Comparison of ENCODE assay signal across 14 cellular contexts in the genomic region with DNA sequence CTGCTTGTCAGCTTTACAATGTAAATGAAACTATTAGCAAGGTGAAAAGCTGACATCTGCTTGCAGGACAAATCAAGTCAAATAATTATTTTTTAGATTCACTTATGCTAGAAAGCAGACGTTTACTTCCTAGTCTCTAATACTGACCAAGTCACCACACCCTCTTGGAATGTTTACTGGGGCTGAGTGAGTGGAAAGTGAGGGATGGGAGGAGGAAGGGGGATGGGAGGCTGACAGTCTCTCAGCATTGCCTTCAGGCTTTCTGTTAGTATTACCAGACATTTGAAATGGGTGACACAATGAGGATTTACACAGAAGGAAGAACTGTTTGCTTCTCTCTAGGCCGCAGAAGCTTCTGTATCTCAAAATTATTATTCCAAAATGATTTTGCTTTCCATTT.
DNase-seq lines count a peak whose midpoint lies in the region; ATAC-seq and TF ChIP-seq lines count a peak whose summit lies in the region.
"Had no signal": no experiment of that assay in that cellular context is flagged by ENCODE, and none has a peak within 500 bp of the region (broad histone marks: within the 10 kb centered on the region; RNA-seq: fewer than 3 reads in every experiment).

No MANE protein-coding gene starts in this region.

- H3K4me3 Mint-ChIP-seq in GM23338 (no peak overlapping the region), osteocyte (ENCODE audit: unreplicated experiment) (no peak overlapping the region)
- H3K4me3 Mint-ChIP-seq: activated T-helper 17 cell treated with anti-CD3 and anti-CD28 coated beads, Interleukin-2, amount 50 U/mL, for 72 hours; CD8-positive, alpha-beta T cell had no signal

- peak; percentile 80 for ATAC-seq in GM23338
- ATAC-seq in GM21737 (IDR thresholded peaks at IDR 0.05; ENCODE audit: unreplicated experiment): no peak
- ATAC-seq: activated CD4-positive, CD25-positive, alpha-beta regulatory T cell treated with anti-CD3 and anti-CD28 coated beads, Interleukin-2, amount 50 U/mL, for 24 hours; activated T-helper 17 cell treated with anti-CD3 and anti-CD28 coated beads, Interleukin-2, amount 50 U/mL, for 72 hours; CD8-positive, alpha-beta T cell had no signal

- peak overlapping the region; percentile 80 for H3K27ac ChIP-seq in GM23338 (ENCODE audit: low read depth)
- no peak overlapping the region for H3K27ac ChIP-seq in fibroblast of lung (ENCODE audit: insufficient read depth, low read length)
- H3K27ac ChIP-seq: left ventricle myocardium inferior, transverse colon had no signal

- DNase-seq in GM23338 (ENCODE audit: low spot score) (peak; percentile 64), NCI-H69 (lab: John Stamatoyannopoulos, UW) (peak; percentile 94), fibroblast of lung (ENCODE audit: low read depth in 2 of 2) (peak; percentile 20 to 54), osteocyte (ENCODE audit: extremely low spot score, unreplicated experiment) (no peak), GF-D8 (lab: John Stamatoyannopoulos, UW) (no peak), Kasumi-1 (lab: John Stamatoyannopoulos, UW) (no peak), cardiac septum (ENCODE audit: low spot score) (no peak)
- DNase-seq: CD8-positive, alpha-beta T cell; left ventricle myocardium inferior; NCI-H187; transverse colon had no signal

- TF ChIP-seq CTCF in GM23338 (conservative IDR thresholded peaks at IDR 0.05; ENCODE audit: low read depth in 2 of 2) (no peak), fibroblast of lung (conservative IDR thresholded peaks at IDR 0.05 in 1 of 2, IDR thresholded peaks at IDR 0.05 in 1 of 2; ENCODE audit: low read depth in 1 of 2, low read length in 2 of 2) (no peak), osteocyte (IDR thresholded peaks at IDR 0.05) (no peak)

- H3K27me3 ChIP-seq in GM23338 (ENCODE audit: insufficient read depth): no peaks in the 10 kb centered on the region
- H3K27me3 ChIP-seq in fibroblast of lung (ENCODE audit: control insufficient read depth, insufficient read depth, low read length): no peaks in the 10 kb centered on the region
- H3K27me3 ChIP-seq: transverse colon had no signal

- H4K20me1 ChIP-seq in GM23338 (replicated peaks; ENCODE audit: insufficient read depth): no peaks in the 10 kb centered on the region
- H4K20me1 ChIP-seq in fibroblast of lung (ENCODE audit: control insufficient read depth, extremely low read depth, insufficient read depth, low read length): no peaks in the 10 kb centered on the region

- no peak overlapping the region for H3K9ac ChIP-seq in fibroblast of lung (ENCODE audit: insufficient read depth, low read length)

- peaks cover 19% of the 10 kb centered on the region for H3K27me3 Mint-ChIP-seq in GM23338 (ENCODE audit: insufficient read depth, low read depth, poor library complexity)
- no peaks in the 10 kb centered on the region for H3K27me3 Mint-ChIP-seq in osteocyte (ENCODE audit: unreplicated experiment)
- H3K27me3 Mint-ChIP-seq: activated T-helper 17 cell treated with anti-CD3 and anti-CD28 coated beads, Interleukin-2, amount 50 U/mL, for 72 hours had no signal

- intact Hi-C loops in cardiac septum (cut with DNase I): no loop called here

- H3K9me3 Mint-ChIP-seq in GM23338 (peaks cover 48% of the 10 kb centered on the region), osteocyte (ENCODE audit: unreplicated experiment) (peaks cover 7% of the 10 kb centered on the region)
- H3K9me3 Mint-ChIP-seq: CD8-positive, alpha-beta T cell had no signal

- H3K9me2 ChIP-seq in GM23338 (ENCODE audit: insufficient read depth): no peaks in the 10 kb centered on the region

- no peaks in the 10 kb centered on the region for H3K9me3 ChIP-seq in fibroblast of lung (ENCODE audit: control insufficient read depth, insufficient read depth, low read depth, low read length)
- H3K9me3 ChIP-seq: transverse colon had no signal

- peak overlapping the region; percentile 24; the same call in 1 of the 2 replicates for H3K27ac Mint-ChIP-seq in GM23338
- H3K27ac Mint-ChIP-seq in osteocyte (ENCODE audit: unreplicated experiment): peak overlapping the region; percentile 84
- H3K27ac Mint-ChIP-seq: activated T-helper 17 cell treated with anti-CD3 and anti-CD28 coated beads, Interleukin-2, amount 50 U/mL, for 72 hours; CD8-positive, alpha-beta T cell had no signal

- peaks cover 14% of the 10 kb centered on the region for H3F3A ChIP-seq in GM23338 (replicated peaks; ENCODE audit: low read depth)

- H3K4me3 ChIP-seq in GM23338 (no peak overlapping the region), fibroblast of lung (replicated peaks in 1 of 4; ENCODE audit: control extremely low read depth in 1 of 4, insufficient read depth in 1 of 4, low read depth in 3 of 4, low read length in 4 of 4) (no peak overlapping the region)
- H3K4me3 ChIP-seq: left ventricle myocardium inferior, transverse colon had no signal

- H3K36me3 ChIP-seq in GM23338 (ENCODE audit: insufficient read depth): no peaks in the 10 kb centered on the region
- no peaks in the 10 kb centered on the region for H3K36me3 ChIP-seq in fibroblast of lung (ENCODE audit: control insufficient read depth, insufficient read depth, low read length)
- H3K36me3 ChIP-seq: left ventricle myocardium inferior, transverse colon had no signal

- peaks cover 36% of the 10 kb centered on the region for H3K4me1 Mint-ChIP-seq in GM23338
- H3K4me1 Mint-ChIP-seq in osteocyte (ENCODE audit: unreplicated experiment): peaks cover 26% of the 10 kb centered on the region
- H3K4me1 Mint-ChIP-seq: activated T-helper 17 cell treated with anti-CD3 and anti-CD28 coated beads, Interleukin-2, amount 50 U/mL, for 72 hours had no signal

- H3K4me2 ChIP-seq in GM23338: peak overlapping the region; percentile 52; the same call in 1 of the 2 replicates
- no peak overlapping the region for H3K4me2 ChIP-seq in fibroblast of lung (ENCODE audit: extremely low read depth, insufficient read depth, low read length)

- peaks cover 36% of the 10 kb centered on the region for H3K4me1 ChIP-seq in GM23338 (ENCODE audit: insufficient read depth)
- no peaks in the 10 kb centered on the region for H3K4me1 ChIP-seq in fibroblast of lung (ENCODE audit: control insufficient read depth, extremely low read depth, insufficient read depth, low read length)
- H3K4me1 ChIP-seq: left ventricle myocardium inferior had no signal

- no peak overlapping the region for H2AFZ ChIP-seq in GM23338
- peak overlapping the region; percentile 51 for H2AFZ ChIP-seq in fibroblast of lung (ENCODE audit: low read length)

- H3K79me2 ChIP-seq in GM23338 (replicated peaks; ENCODE audit: insufficient read depth) (no peaks in the 10 kb centered on the region), fibroblast of lung (ENCODE audit: control insufficient read depth, insufficient read depth, low read length) (no peaks in the 10 kb centered on the region)

- H3K36me3 Mint-ChIP-seq in GM23338 (ENCODE audit: low read depth): peaks cover 55% of the 10 kb centered on the region
- peaks cover 1% of the 10 kb centered on the region for H3K36me3 Mint-ChIP-seq in osteocyte (ENCODE audit: unreplicated experiment)
- H3K36me3 Mint-ChIP-seq: CD8-positive, alpha-beta T cell had no signal

TF ChIP-seq in GM23338, 12 proteins besides CTCF, POLR2A, EP300 and RAD21 (continues in another document):
- TF ChIP-seq ZNF331 (CRISPR knock-in tag; IDR thresholded peaks at IDR 0.05; ENCODE audit: low read depth) (no peak), NANOG (IDR thresholded peaks at IDR 0.05; ENCODE audit: borderline replicate concordance) (no peak), POLR2AphosphoS5 (IDR thresholded peaks at IDR 0.05; ENCODE audit: low read depth) (no peak), ZNF114 (CRISPR knock-in tag; IDR thresholded peaks at IDR 0.05) (no peak), JUNB (IDR thresholded peaks at IDR 0.05; ENCODE audit: unreplicated experiment) (no peak), STAT1 (IDR thresholded peaks at IDR 0.05; ENCODE audit: unreplicated experiment) (no peak), CREB1 (CRISPR knock-in tag; IDR thresholded peaks at IDR 0.05; ENCODE audit: low read depth) (no peak)
- TF ChIP-seq, protein P1, sequence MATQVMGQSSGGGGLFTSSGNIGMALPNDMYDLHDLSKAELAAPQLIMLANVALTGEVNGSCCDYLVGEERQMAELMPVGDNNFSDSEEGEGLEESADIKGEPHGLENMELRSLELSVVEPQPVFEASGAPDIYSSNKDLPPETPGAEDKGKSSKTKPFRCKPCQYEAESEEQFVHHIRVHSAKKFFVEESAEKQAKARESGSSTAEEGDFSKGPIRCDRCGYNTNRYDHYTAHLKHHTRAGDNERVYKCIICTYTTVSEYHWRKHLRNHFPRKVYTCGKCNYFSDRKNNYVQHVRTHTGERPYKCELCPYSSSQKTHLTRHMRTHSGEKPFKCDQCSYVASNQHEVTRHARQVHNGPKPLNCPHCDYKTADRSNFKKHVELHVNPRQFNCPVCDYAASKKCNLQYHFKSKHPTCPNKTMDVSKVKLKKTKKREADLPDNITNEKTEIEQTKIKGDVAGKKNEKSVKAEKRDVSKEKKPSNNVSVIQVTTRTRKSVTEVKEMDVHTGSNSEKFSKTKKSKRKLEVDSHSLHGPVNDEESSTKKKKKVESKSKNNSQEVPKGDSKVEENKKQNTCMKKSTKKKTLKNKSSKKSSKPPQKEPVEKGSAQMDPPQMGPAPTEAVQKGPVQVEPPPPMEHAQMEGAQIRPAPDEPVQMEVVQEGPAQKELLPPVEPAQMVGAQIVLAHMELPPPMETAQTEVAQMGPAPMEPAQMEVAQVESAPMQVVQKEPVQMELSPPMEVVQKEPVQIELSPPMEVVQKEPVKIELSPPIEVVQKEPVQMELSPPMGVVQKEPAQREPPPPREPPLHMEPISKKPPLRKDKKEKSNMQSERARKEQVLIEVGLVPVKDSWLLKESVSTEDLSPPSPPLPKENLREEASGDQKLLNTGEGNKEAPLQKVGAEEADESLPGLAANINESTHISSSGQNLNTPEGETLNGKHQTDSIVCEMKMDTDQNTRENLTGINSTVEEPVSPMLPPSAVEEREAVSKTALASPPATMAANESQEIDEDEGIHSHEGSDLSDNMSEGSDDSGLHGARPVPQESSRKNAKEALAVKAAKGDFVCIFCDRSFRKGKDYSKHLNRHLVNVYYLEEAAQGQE (IDR thresholded peaks at IDR 0.05; ENCODE audit: unreplicated experiment): no peak

Comparison
In these comparisons a context has a peak if more than half of its experiments do, and no peak if none do; other contexts are left out.
1. DNase-seq: peak in GM23338 (single experiment), NCI-H69 (single experiment) and fibroblast of lung (2 of 2); none in osteocyte (single experiment), GF-D8 (single experiment), Kasumi-1 (0 of 2) and cardiac septum (single experiment).